27 cellular contexts compared by ENCODE assay signal in genomic region chr2:168525741-168526140, GRCh38.
"Had no signal": no experiment of that assay in that cellular context is flagged by ENCODE, and none has a peak within 500 bp of the region (broad histone marks: within the 10 kb centered on the region; RNA-seq: fewer than 3 reads in every experiment).

No MANE protein-coding gene starts in this region.

- H3K4me1 ChIP-seq: right lobe of liver had no signal

- H3K27me3 Mint-ChIP-seq: activated B cell treated with CpG ODN at 0.5 μM for 24 hours; activated CD4-positive, alpha-beta T cell treated with anti-CD3 and anti-CD28 coated beads for 36 hours; activated naive CD8-positive, alpha-beta T cell; natural killer cell treated with Interleukin-12 subunit alpha and Interleukin-12 subunit beta and Interleukin-15 and Interleukin-18, amount 100 ng/mL, for 72 hours; stimulated activated naive CD8-positive, alpha-beta T cell treated with anti-CD3 and anti-CD28 coated beads, Interleukin-15, amount 100 ng/mL, for 72 hours had no signal

- H3K4me3 Mint-ChIP-seq: activated B cell treated with CpG ODN at 0.5 μM for 24 hours; activated CD4-positive, alpha-beta T cell treated with anti-CD3 and anti-CD28 coated beads for 36 hours; activated naive CD8-positive, alpha-beta T cell; activated T-cell treated with anti-CD3 and anti-CD28 coated beads, Interleukin-2, amount 50 U/mL, for 4 hours; natural killer cell treated with Interleukin-12 subunit alpha and Interleukin-12 subunit beta and Interleukin-15 and Interleukin-18, amount 100 ng/mL, for 72 hours; stimulated activated effector memory CD8-positive, alpha-beta T cell treated with anti-CD3 and anti-CD28 coated beads, Interleukin-12 subunit alpha, Interleukin-12 subunit beta, amount 100 ng/mL, for 72 hours; stimulated activated naive CD8-positive, alpha-beta T cell treated with anti-CD3 and anti-CD28 coated beads, Interleukin-15, amount 100 ng/mL, for 72 hours had no signal

- H3K9me3 ChIP-seq: adrenal gland, ascending aorta, neutrophil, ovary, right lobe of liver, SJSA1 had no signal

- H3K4me3 ChIP-seq: adrenal gland, ascending aorta, ovary, right lobe of liver, SJSA1 had no signal

- H3K9me3 Mint-ChIP-seq: activated B cell treated with CpG ODN at 0.5 μM for 24 hours; activated T-cell treated with anti-CD3 and anti-CD28 coated beads, Interleukin-2, amount 50 U/mL, for 4 hours; activated T-helper 2 cell treated with anti-CD3 and anti-CD28 coated beads, Interferon-gamma antibody, Interleukin-2, Interleukin-4, amounts not matched to agents 10 μg/mL and 5 μg/mL and 100 μg/mL, durations not matched to agents 14 hours and 24 hours and 36 hours; stimulated activated effector memory CD8-positive, alpha-beta T cell treated with anti-CD3 and anti-CD28 coated beads, Interleukin-12 subunit alpha, Interleukin-12 subunit beta, amount 100 ng/mL, for 72 hours; stimulated activated naive CD8-positive, alpha-beta T cell treated with anti-CD3 and anti-CD28 coated beads, Interleukin-15, amount 100 ng/mL, for 72 hours had no signal

- H3K27ac Mint-ChIP-seq: activated B cell treated with CpG ODN at 0.5 μM for 24 hours; activated CD4-positive, alpha-beta T cell treated with anti-CD3 and anti-CD28 coated beads for 36 hours; activated naive CD8-positive, alpha-beta T cell; activated T-helper 2 cell treated with anti-CD3 and anti-CD28 coated beads, Interferon-gamma antibody, Interleukin-2, Interleukin-4, amounts not matched to agents 10 μg/mL and 5 μg/mL and 100 μg/mL, durations not matched to agents 14 hours and 24 hours and 36 hours; natural killer cell treated with Interleukin-12 subunit alpha and Interleukin-12 subunit beta and Interleukin-15 and Interleukin-18, amount 100 ng/mL, for 72 hours; stimulated activated effector memory CD8-positive, alpha-beta T cell treated with anti-CD3 and anti-CD28 coated beads, Interleukin-12 subunit alpha, Interleukin-12 subunit beta, amount 100 ng/mL, for 72 hours; stimulated activated naive CD8-positive, alpha-beta T cell treated with anti-CD3 and anti-CD28 coated beads, Interleukin-15, amount 100 ng/mL, for 72 hours had no signal

- H3K36me3 Mint-ChIP-seq: activated naive CD8-positive, alpha-beta T cell; natural killer cell treated with Interleukin-12 subunit alpha and Interleukin-12 subunit beta and Interleukin-15 and Interleukin-18, amount 100 ng/mL, for 72 hours; stimulated activated effector memory CD8-positive, alpha-beta T cell treated with anti-CD3 and anti-CD28 coated beads, Interleukin-12 subunit alpha, Interleukin-12 subunit beta, amount 100 ng/mL, for 72 hours had no signal

- H3K27me3 ChIP-seq: adrenal gland, ascending aorta, neutrophil, ovary, right lobe of liver, SJSA1 had no signal

- H3K36me3 ChIP-seq: adrenal gland, ascending aorta, neutrophil, ovary, right lobe of liver, SJSA1 had no signal

- ATAC-seq: activated CD4-positive, alpha-beta T cell treated with anti-CD3 and anti-CD28 coated beads for 36 hours; activated T-cell treated with anti-CD3 and anti-CD28 coated beads, Interleukin-2, amount 50 U/mL, for 4 hours; natural killer cell treated with Interleukin-12 subunit alpha and Interleukin-12 subunit beta and Interleukin-15 and Interleukin-18, amount 100 ng/mL, for 72 hours; right lobe of liver; stimulated activated effector memory CD8-positive, alpha-beta T cell treated with anti-CD3 and anti-CD28 coated beads, Interleukin-12 subunit alpha, Interleukin-12 subunit beta, amount 100 ng/mL, for 72 hours; stimulated activated naive CD8-positive, alpha-beta T cell treated with anti-CD3 and anti-CD28 coated beads, Interleukin-15, amount 100 ng/mL, for 72 hours had no signal

- FAIRE-seq: kidney, small intestine had no signal

- H3K27ac ChIP-seq: ascending aorta, neutrophil, ovary, right lobe of liver, SJSA1 had no signal

- DNase-seq: activated B cell treated with CpG ODN at 0.5 μM for 24 hours; activated CD4-positive, alpha-beta T cell treated with anti-CD3 and anti-CD28 coated beads for 36 hours; activated CD4-positive, alpha-beta T cell treated with anti-CD3 and anti-CD28 coated beads, Interleukin-2, amount 50 U/mL, for 48 hours; activated CD8-positive, alpha-beta memory T cell treated with anti-CD3 and anti-CD28 coated beads, Interleukin-2, amount 50 U/mL, for 48 hours; activated naive CD4-positive, alpha-beta T cell; activated T-cell treated with anti-CD3 and anti-CD28 coated beads, Interleukin-2, amount 50 U/mL, for 4 hours; adrenal gland; cerebellar nuclear complex; cortex of kidney; foreskin melanocyte; head of caudate nucleus; kidney; midbrain; ovary; right lobe of liver; stimulated activated CD4-positive, alpha-beta T cell treated with anti-CD3 and anti-CD28 coated beads, Interleukin-2, amount 100 ng/mL, for 24 hours; stimulated activated naive CD8-positive, alpha-beta T cell treated with anti-CD3 and anti-CD28 coated beads, Interleukin-15, amount 100 ng/mL, for 72 hours; T-helper 9 cell; trophoblast cell had no signal
